9 cellular contexts compared by ENCODE assay signal in the genomic region with DNA sequence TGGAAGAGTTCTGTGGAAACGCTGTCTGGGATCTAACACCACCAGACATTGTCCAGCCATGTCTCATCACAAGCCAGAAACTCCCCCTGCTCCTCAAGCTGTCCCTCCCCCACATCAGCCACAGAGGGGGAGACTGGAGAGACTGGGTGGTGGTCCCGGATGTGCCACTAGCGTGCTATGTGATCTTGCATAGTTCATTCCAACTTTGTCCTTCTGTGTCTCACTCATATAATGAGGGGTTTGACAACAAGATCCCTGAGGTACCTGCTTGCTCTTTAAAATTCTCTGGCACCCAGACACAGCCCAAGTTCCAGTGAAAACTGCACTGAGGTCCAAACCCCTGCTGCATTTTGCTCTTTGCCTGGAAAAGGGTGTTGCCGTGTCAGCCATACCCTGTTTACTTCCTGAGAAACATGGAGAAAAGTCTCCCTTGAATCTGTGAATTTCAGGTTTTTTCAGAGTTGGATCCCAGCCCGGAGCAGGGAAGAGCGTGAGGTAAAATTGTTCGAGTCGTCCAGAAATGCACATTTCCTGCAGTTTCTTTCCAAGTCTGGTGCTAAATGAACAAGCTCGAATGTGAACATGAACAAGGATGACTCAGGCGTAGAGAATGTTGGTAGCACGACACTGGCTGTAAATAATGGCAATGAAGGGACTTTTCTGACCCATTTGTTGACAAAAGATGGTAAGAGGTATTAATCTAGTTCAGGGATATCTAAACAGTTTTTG.
DNase-seq lines count a peak whose midpoint lies in the region; ATAC-seq and TF ChIP-seq lines count a peak whose summit lies in the region.
"Had no signal": no experiment of that assay in that cellular context is flagged by ENCODE, and none has a peak within 500 bp of the region (broad histone marks: within the 10 kb centered on the region; RNA-seq: fewer than 3 reads in every experiment).

No MANE protein-coding gene starts in this region.

- in situ Hi-C loops in T47D (cut with HindIII; ENCODE audit: low pct_unique_long_range_greater_than_20kb, low sequenced_read_pairs), result no loop called here

- no peaks in the 10 kb centered on the region for H3K27me3 ChIP-seq in suprapubic skin

- H3K4me3 ChIP-seq in suprapubic skin, result no peak overlapping the region

- no peak for TF ChIP-seq EP300 in suprapubic skin (IDR thresholded peaks at IDR 0.05)

- H3K36me3 ChIP-seq in suprapubic skin, result no peaks in the 10 kb centered on the region

- H3K9me3 ChIP-seq in suprapubic skin, result no peaks in the 10 kb centered on the region

- peak overlapping the region; percentile 40 for H3K27ac ChIP-seq in suprapubic skin

- peaks cover 34% of the 10 kb centered on the region for H3K4me1 ChIP-seq in suprapubic skin

- no peak for ATAC-seq in HG02970 (IDR thresholded peaks at IDR 0.05; ENCODE audit: low FRiP score, unreplicated experiment)

- no peak for TF ChIP-seq POLR2A in suprapubic skin (IDR thresholded peaks at IDR 0.05)

- DNase-seq in HK-2 (ENCODE audit: unreplicated experiment) (peak; percentile 13), T47D (ENCODE audit: low read depth in 1 of 2, low spot score in 1 of 2) (peak; percentile 25), kidney tubule cell (ENCODE audit: low spot score) (peak; percentile 79), suprapubic skin (ENCODE audit: low spot score in 2 of 2) (peak in 1 of 2 donors; percentile 28), MV-4-11 (lab: John Stamatoyannopoulos, UW) (no peak), T-helper 2 cell (no peak), epidermal melanocyte (ENCODE audit: insufficient read length, low spot score) (no peak)
- DNase-seq: NCI-H2081 treated with DMSO at 0.1 percent for 48 hours had no signal

- TF ChIP-seq CTCF in suprapubic skin (IDR thresholded peaks at IDR 0.05), result no peak

- 11% methylated on average over 11 of the region's 11 CpGs for WGBS in suprapubic skin

Comparison
In these comparisons a context has a peak if more than half of its experiments do, and no peak if none do; other contexts are left out.
1. DNase-seq: peak in HK-2 (single experiment), T47D (2 of 2) and kidney tubule cell (single experiment); none in MV-4-11 (single experiment), T-helper 2 cell (0 of 5) and epidermal melanocyte (single experiment).